ENCODE assay signal across 8 cellular contexts in genomic region chr3:178434206-178434805, GRCh38.
DNase-seq lines count a peak whose midpoint lies in the region; ATAC-seq, FAIRE-seq and TF ChIP-seq lines count a peak whose summit lies in the region.
"Had no signal": no experiment of that assay in that cellular context is flagged by ENCODE, and none has a peak within 500 bp of the region (broad histone marks: within the 10 kb centered on the region; RNA-seq: fewer than 3 reads in every experiment).

No MANE protein-coding gene starts in this region.

- H3K9me3 Mint-ChIP-seq in neural progenitor cell = no peaks in the 10 kb centered on the region

- SMC1A ChIA-PET in GM12878 (lab: Charles Lee; ENCODE audit: uncharacterized antibody, unreplicated experiment) = interaction anchor here (0.6 to 4.7 kb wide), 13 partner anchors 10 to 887 kb away, joined by 3 to 58 read pairs (median 4); no protein-coding TSS in a partner anchor

- H3K27me3 ChIP-seq in GM12878 (replicated peaks in 1 of 2; ENCODE audit: control insufficient read depth in 2 of 2, insufficient read depth in 2 of 2, low read length in 1 of 2) (no peaks in the 10 kb centered on the region), neural progenitor cell (no peaks in the 10 kb centered on the region), prostate gland (replicated peaks; ENCODE audit: insufficient read depth) (no peaks in the 10 kb centered on the region)

- TF ChIP-seq POLR2A in GM12878 (IDR thresholded peaks at IDR 0.05; ENCODE audit: low read depth, low read length) (no peak), prostate gland (IDR thresholded peaks at IDR 0.05) (no peak)

- no peak overlapping the region for H3K4me2 ChIP-seq in GM12878 (ENCODE audit: control insufficient read depth, insufficient read depth)
- no peak overlapping the region for H3K4me2 ChIP-seq in neural progenitor cell

- H3K4me3 Mint-ChIP-seq in neural progenitor cell = no peak overlapping the region

- H2AFZ ChIP-seq in GM12878 (ENCODE audit: control insufficient read depth, low read depth, low read length) (no peak overlapping the region), neural progenitor cell (replicated peaks) (no peak overlapping the region)

- H3K27ac ChIP-seq in GM12878 (ENCODE audit: control insufficient read depth, insufficient read depth) = no peak overlapping the region
- no peak overlapping the region for H3K27ac ChIP-seq in neural progenitor cell
- no peak overlapping the region for H3K27ac ChIP-seq in prostate gland

- H3K9me3 ChIP-seq in GM12878 (replicated peaks; ENCODE audit: control insufficient read depth, insufficient read depth, low read length) = no peaks in the 10 kb centered on the region
- H3K9me3 ChIP-seq in neural progenitor cell (ENCODE audit: low read depth) = no peaks in the 10 kb centered on the region
- H3K9me3 ChIP-seq in prostate gland = no peaks in the 10 kb centered on the region

- H3F3A ChIP-seq in neural progenitor cell (ENCODE audit: low read depth) = no peaks in the 10 kb centered on the region

- no peak overlapping the region for H3K9ac ChIP-seq in GM12878 (ENCODE audit: control insufficient read depth, insufficient read depth, low read length)
- no peak overlapping the region for H3K9ac ChIP-seq in neural progenitor cell

- H3K4me1 Mint-ChIP-seq in neural progenitor cell = peaks cover 2% of the 10 kb centered on the region

- H4K20me1 ChIP-seq in GM12878 (ENCODE audit: control insufficient read depth, insufficient read depth) = no peaks in the 10 kb centered on the region
- no peaks in the 10 kb centered on the region for H4K20me1 ChIP-seq in neural progenitor cell (ENCODE audit: low read depth)

- CTCF ChIA-PET in GM12878 (lab: Yijun Ruan, JAX) = interaction anchor here (0.6 to 9.3 kb wide), 11 partner anchors 8 to 887 kb away, joined by 3 to 138 read pairs (median 6); no protein-coding TSS in a partner anchor

- RAD21 ChIA-PET in GM12878 (lab: Charles Lee; ENCODE audit: unreplicated experiment) = interaction anchor here (0.9 to 5.0 kb wide), 11 partner anchors 10 to 887 kb away, joined by 3 to 72 read pairs (median 5); no protein-coding TSS in a partner anchor

- intact Hi-C loops in GM12878 (cut with micrococcal nuclease; ENCODE audit: unreplicated experiment) = loop anchor here (10.0 kb wide), 1 partner anchor 640 kb away; the partner anchor contains the start of gene ZMAT3
- intact Hi-C loops in prostate gland (cut with DNase I) = no loop called here

- WGBS in GM12878 (ENCODE audit: insufficient coverage, insufficient replicate concordance, low lambda C conversion rate, missing lambda C conversion rate) = 32% methylated on average over 5 of the region's 5 CpGs
- WGBS in prostate gland = 38% methylated on average over 5 of the region's 5 CpGs

- BruUV-seq in GM12878 (replicated peaks; lab: Mats Ljungman, UMichigan) = no TSS peak

- TF ChIP-seq EP300 in GM12878 (IDR thresholded peaks at IDR 0.05; ENCODE audit: borderline replicate concordance in 1 of 2, control insufficient read depth in 1 of 2, low read depth in 2 of 2, low read length in 2 of 2) = no peak

- in situ Hi-C loops in GM13977 (cut with MboI; ENCODE audit: low pct_unique_long_range_greater_than_20kb, low sequenced_read_pairs, unreplicated experiment) (loop anchor here (10.0 to 25.0 kb wide), 2 partner anchors 530 to 878 kb away; partner anchors contain the start of gene ZNF639), GM12878 (cut with MboI) (loop anchor here (10.0 to 25.0 kb wide), 2 partner anchors 880 to 1128 kb away; partner anchors contain the start of gene ACTL6A)

- 0 out of 3 replicates have a peak, but pooled peaks have one; percentile 30 for ATAC-seq in GM12878
- ATAC-seq in GM18909 (IDR thresholded peaks at IDR 0.05; ENCODE audit: poor library complexity, unreplicated experiment) = no peak
- no peak for ATAC-seq in HG03196 (IDR thresholded peaks at IDR 0.05; ENCODE audit: unreplicated experiment)

- H3K27me3 Mint-ChIP-seq in neural progenitor cell (ENCODE audit: insufficient read depth, low read depth) = peaks cover 2% of the 10 kb centered on the region

- no peaks in the 10 kb centered on the region for H3K36me3 ChIP-seq in GM12878 (ENCODE audit: control insufficient read depth in 2 of 2, insufficient read depth in 2 of 2, low read length in 1 of 2)
- no peaks in the 10 kb centered on the region for H3K36me3 ChIP-seq in neural progenitor cell
- no peaks in the 10 kb centered on the region for H3K36me3 ChIP-seq in prostate gland

- TF ChIP-seq CTCF in GM13977 (IDR thresholded peaks at IDR 0.05; ENCODE audit: extremely low read depth, insufficient read depth, missing control alignments) = peak; percentile 43
- TF ChIP-seq CTCF in GM12878 (IDR thresholded peaks at IDR 0.05 in 2 of 3, conservative IDR thresholded peaks at IDR 0.05 in 1 of 3; ENCODE audit: control insufficient read depth in 2 of 3, extremely low read depth in 1 of 3, insufficient read depth in 1 of 3, low read depth in 3 of 3, low read length in 3 of 3) = peak; percentile 26 to 45 (median 29); a peak in 4 of 6 replicates
- TF ChIP-seq CTCF in neural progenitor cell (IDR thresholded peaks at IDR 0.05) = peak; percentile 46
- TF ChIP-seq CTCF in prostate gland (IDR thresholded peaks at IDR 0.05) = no peak

- H3K36me3 Mint-ChIP-seq in neural progenitor cell = no peaks in the 10 kb centered on the region

- H3K79me2 ChIP-seq in GM12878 (ENCODE audit: control insufficient read depth, insufficient read depth, low read length) (no peaks in the 10 kb centered on the region), neural progenitor cell (ENCODE audit: low read depth) (no peaks in the 10 kb centered on the region)

- peaks cover 5% of the 10 kb centered on the region for H3K4me1 ChIP-seq in GM12878 (ENCODE audit: control insufficient read depth, insufficient read depth, low read length)
- no peaks in the 10 kb centered on the region for H3K4me1 ChIP-seq in neural progenitor cell
- H3K4me1 ChIP-seq in prostate gland (replicated peaks) = no peaks in the 10 kb centered on the region

- no peak for FAIRE-seq in GM12878 (lab: Jason Lieb, UNC)

- POLR2A ChIA-PET in GM12878 (lab: Charles Lee) = interaction anchor here (2.9 kb wide), 1 partner anchor 533 kb away, joined by 9 read pairs; no protein-coding TSS in a partner anchor

- no peak overlapping the region for H3K27ac Mint-ChIP-seq in neural progenitor cell

- TF ChIP-seq RAD21 in GM12878 (IDR thresholded peaks at IDR 0.05; ENCODE audit: insufficient read depth, low read depth, low read length) = peak; percentile 69

- DNase-seq in GM13977 (ENCODE audit: low spot score) (peak; percentile 17), NCI-H2081 (lab: John Stamatoyannopoulos, UW) (peak; percentile 44 to 86), GM12878 (ENCODE audit: low read depth, low spot score) (no peak), neural progenitor cell (ENCODE audit: low spot score) (no peak), prostate gland (ENCODE audit: low spot score) (no peak)
- DNase-seq: NCI-H187 treated with DMSO at 0.1 percent for 48 hours had no signal

- H3K4me3 ChIP-seq in GM12878 = no peak overlapping the region
- no peak overlapping the region for H3K4me3 ChIP-seq in neural progenitor cell
- no peak overlapping the region for H3K4me3 ChIP-seq in prostate gland

TF ChIP-seq in GM12878, 131 proteins besides CTCF, POLR2A, EP300 and RAD21:
- TF ChIP-seq TARDBP (IDR thresholded peaks at IDR 0.05; ENCODE audit: borderline replicate concordance) (no peak), ZNF217 (IDR thresholded peaks at IDR 0.05) (no peak), SIN3A (IDR thresholded peaks at IDR 0.05; ENCODE audit: low read depth, low read length) (no peak), SMAD5 (IDR thresholded peaks at IDR 0.05; ENCODE audit: low read depth) (no peak), SMC3 (IDR thresholded peaks at IDR 0.05; ENCODE audit: borderline replicate concordance, low read length) (peak; percentile 50; the same call in 1 of the 2 replicates), RUNX3 (IDR thresholded peaks at IDR 0.05; ENCODE audit: low read length) (no peak), SIX5 (IDR thresholded peaks at IDR 0.05; ENCODE audit: low read depth, low read length, severe bottlenecking) (no peak)

Comparison
In these comparisons a context has a peak if more than half of its experiments do, and no peak if none do; other contexts are left out.
1. DNase-seq: peak in GM13977 (single experiment) and NCI-H2081 (2 of 2); none in GM12878 (single experiment), neural progenitor cell (single experiment) and prostate gland (single experiment).
2. CTCF ChIP-seq: peak in GM13977 (single experiment), GM12878 (3 of 3) and neural progenitor cell (single experiment); none in prostate gland (0 of 4).